15 cellular contexts compared by ENCODE assay signal in the genomic region with DNA sequence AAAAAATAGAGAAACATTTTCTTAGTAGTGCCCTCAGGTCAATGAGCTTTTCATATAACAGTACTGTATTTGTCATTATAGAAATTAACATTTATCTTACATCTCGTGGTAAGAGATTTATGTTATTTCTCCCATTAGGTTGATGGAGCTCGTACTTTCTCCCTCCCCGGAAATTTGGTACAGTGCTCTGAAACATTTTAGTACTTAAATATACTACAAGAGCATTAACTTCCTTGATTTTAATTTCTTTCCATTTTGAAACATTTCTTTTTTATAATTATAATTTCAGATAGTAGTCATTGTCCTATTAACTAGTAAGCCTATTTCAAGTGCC.
DNase-seq lines count a peak whose midpoint lies in the region; ATAC-seq, FAIRE-seq and TF ChIP-seq lines count a peak whose summit lies in the region.
"Had no signal": no experiment of that assay in that cellular context is flagged by ENCODE, and none has a peak within 500 bp of the region (broad histone marks: within the 10 kb centered on the region; RNA-seq: fewer than 3 reads in every experiment).

No MANE protein-coding gene starts in this region.

- BruUV-seq in HCT116 (replicated peaks; lab: Mats Ljungman, UMichigan): no TSS peak
- BruUV-seq in OCI-LY7 (replicated peaks; lab: Mats Ljungman, UMichigan): no TSS peak
- no TSS peak for BruUV-seq in GM12878 (replicated peaks; lab: Mats Ljungman, UMichigan)

- 33% methylated on average over 3 of the region's 3 CpGs for whole genome bisulfite sequencing in GM12878 (ENCODE audit: insufficient coverage, insufficient replicate concordance, low lambda C conversion rate, missing lambda C conversion rate)
- 79% methylated on average over 3 of the region's 3 CpGs for WGBS in smooth muscle cell (ENCODE audit: low lambda C conversion rate)

- RAD21 ChIA-PET in HCT116 (lab: Charles Lee; ENCODE audit: low non-redundant PET in 1 of 2, low total read pairs in 2 of 2, uncharacterized antibody in 2 of 2, unreplicated experiment in 2 of 2) (interaction anchor here (1.1 to 1.5 kb wide), 2 partner anchors 259 to 260 kb away, joined by 6 read pairs; no protein-coding TSS in a partner anchor), GM12878 (lab: Charles Lee; ENCODE audit: unreplicated experiment) (interaction anchor here (1.8 kb wide), 1 partner anchor 260 kb away, joined by 9 read pairs; no protein-coding TSS in a partner anchor)

- ATAC-seq in HCT116: no peak
- ATAC-seq in GM12878: no peak
- no peak for ATAC-seq in left ventricle myocardium superior
- ATAC-seq: HepG2, K562 had no signal

- H3F3A ChIP-seq in smooth muscle cell (ENCODE audit: low read depth): no peaks in the 10 kb centered on the region

- H3K27ac ChIP-seq in HCT116 (ENCODE audit: low read depth, low read length) (no peak overlapping the region), OCI-LY7 (ENCODE audit: low read depth, low read length, poor library complexity, severe bottlenecking) (no peak overlapping the region), GM12878 (ENCODE audit: control insufficient read depth, insufficient read depth) (no peak overlapping the region), smooth muscle cell (ENCODE audit: low read depth) (no peak overlapping the region)

- no peaks in the 10 kb centered on the region for H3K27me3 Mint-ChIP-seq in glutamatergic neuron (ENCODE audit: unreplicated experiment)

- in situ Hi-C loops in GM12878 (cut with MboI): no loop called here

- TF ChIP-seq EP300 in GM12878 (IDR thresholded peaks at IDR 0.05; ENCODE audit: borderline replicate concordance in 1 of 2, control insufficient read depth in 1 of 2, low read depth in 2 of 2, low read length in 2 of 2): no peak

- TF ChIP-seq RAD21 in HCT116 (IDR thresholded peaks at IDR 0.05; ENCODE audit: low read depth) (no peak), GM12878 (IDR thresholded peaks at IDR 0.05; ENCODE audit: insufficient read depth, low read depth, low read length) (no peak)

- POLR2A ChIA-PET in HCT116 (lab: Charles Lee) (interaction anchor here (1.2 to 1.3 kb wide), 3 partner anchors 248 to 255 kb away, joined by 3 read pairs; partner anchors contain the start of gene DKK1), OCI-LY7 (lab: Charles Lee) (interaction anchor here (0.7 to 1.4 kb wide), 3 partner anchors 12 to 76 kb away, joined by 3 to 4 read pairs (median 3); no protein-coding TSS in a partner anchor), GM12878 (lab: Charles Lee) (no interaction called here)

- DNase-seq in HCT116 (ENCODE audit: low read depth, low spot score) (no peak), OCI-LY7 (ENCODE audit: low spot score) (no peak), GM12878 (ENCODE audit: low read depth, low spot score) (no peak), smooth muscle cell (lab: John Stamatoyannopoulos, UW; ENCODE audit: unreplicated experiment) (no peak), BE2C (no peak), left ventricle myocardium superior (no peak), glutamatergic neuron (no peak)
- DNase-seq: C1 segment of cervical spinal cord, NCI-H1092, NCI-H1436, NCI-H187 treated with DMSO at 0.1 percent for 48 hours, Right ventricle myocardium superior had no signal

- FAIRE-seq in GM12878 (lab: Jason Lieb, UNC): peak; percentile 7
- FAIRE-seq: GM18507, HepG2, K562 had no signal

- H3K36me3 Mint-ChIP-seq in glutamatergic neuron (ENCODE audit: unreplicated experiment): no peaks in the 10 kb centered on the region

- H3K4me1 Mint-ChIP-seq in glutamatergic neuron (ENCODE audit: low read depth, unreplicated experiment): no peaks in the 10 kb centered on the region

- H4K20me1 ChIP-seq in HCT116 (ENCODE audit: insufficient read depth) (no peaks in the 10 kb centered on the region), OCI-LY7 (ENCODE audit: insufficient read depth, low read length) (no peaks in the 10 kb centered on the region), GM12878 (ENCODE audit: control insufficient read depth, insufficient read depth) (no peaks in the 10 kb centered on the region), smooth muscle cell (ENCODE audit: low read depth) (no peaks in the 10 kb centered on the region)

- H3K9me2 ChIP-seq in HCT116 (ENCODE audit: insufficient read depth) (no peaks in the 10 kb centered on the region), OCI-LY7 (ENCODE audit: insufficient read depth, low read length) (no peaks in the 10 kb centered on the region)

- H3K79me2 ChIP-seq in HCT116 (ENCODE audit: insufficient read depth, low read length) (no peaks in the 10 kb centered on the region), OCI-LY7 (ENCODE audit: insufficient read depth, low read depth, low read length) (no peaks in the 10 kb centered on the region), GM12878 (ENCODE audit: control insufficient read depth, insufficient read depth, low read length) (no peaks in the 10 kb centered on the region), smooth muscle cell (ENCODE audit: low read depth) (no peaks in the 10 kb centered on the region)

- H3K4me3 ChIP-seq in HCT116 (replicated peaks in 1 of 2; ENCODE audit: low read depth in 1 of 2, low read length in 2 of 2) (no peak overlapping the region), OCI-LY7 (ENCODE audit: low read depth, low read length, poor library complexity, severe bottlenecking) (no peak overlapping the region), GM12878 (no peak overlapping the region), smooth muscle cell (no peak overlapping the region), BE2C (ENCODE audit: low read depth, low read length) (no peak overlapping the region)
- H3K4me3 ChIP-seq: K562 had no signal

- H3K27ac Mint-ChIP-seq in glutamatergic neuron (ENCODE audit: unreplicated experiment): no peak overlapping the region

- H3K27me3 ChIP-seq in HCT116 (ENCODE audit: insufficient read depth, low read length) (no peaks in the 10 kb centered on the region), GM12878 (replicated peaks in 1 of 2; ENCODE audit: control insufficient read depth in 2 of 2, insufficient read depth in 2 of 2, low read length in 1 of 2) (no peaks in the 10 kb centered on the region), smooth muscle cell (ENCODE audit: low read depth) (no peaks in the 10 kb centered on the region), BE2C (no peaks in the 10 kb centered on the region)

- CTCF ChIA-PET in HCT116 (lab: Charles Lee) (interaction anchor here (0.8 to 4.3 kb wide), 11 partner anchors 10 to 260 kb away, joined by 3 to 60 read pairs (median 6); partner anchors contain the start of gene DKK1), OCI-LY7 (lab: Charles Lee; ENCODE audit: unreplicated experiment) (no interaction called here), GM12878 (lab: Yijun Ruan, JAX) (interaction anchor here (0.6 to 2.0 kb wide), 13 partner anchors 8 to 259 kb away, joined by 3 to 16 read pairs (median 3); no protein-coding TSS in a partner anchor)

- TF ChIP-seq POLR2A in HCT116 (IDR thresholded peaks at IDR 0.05; ENCODE audit: borderline replicate concordance, extremely low read depth, insufficient read depth, insufficient read length) (no peak), GM12878 (IDR thresholded peaks at IDR 0.05; ENCODE audit: low read depth, low read length) (no peak)

- H3K4me2 ChIP-seq in HCT116 (ENCODE audit: low read length): no peak overlapping the region
- no peak overlapping the region for H3K4me2 ChIP-seq in OCI-LY7 (ENCODE audit: low read length)
- no peak overlapping the region for H3K4me2 ChIP-seq in GM12878 (ENCODE audit: control insufficient read depth, insufficient read depth)
- H3K4me2 ChIP-seq in smooth muscle cell: no peak overlapping the region

- H3K4me3 Mint-ChIP-seq in glutamatergic neuron (ENCODE audit: unreplicated experiment): no peak overlapping the region

- H3K9me3 Mint-ChIP-seq in glutamatergic neuron (ENCODE audit: unreplicated experiment): no peaks in the 10 kb centered on the region

- no peaks in the 10 kb centered on the region for H3K9me3 ChIP-seq in HCT116 (ENCODE audit: control insufficient read depth in 1 of 2, insufficient read depth in 1 of 2, low read depth in 1 of 2, low read length in 2 of 2)
- no peaks in the 10 kb centered on the region for H3K9me3 ChIP-seq in OCI-LY7 (ENCODE audit: low read length)
- no peaks in the 10 kb centered on the region for H3K9me3 ChIP-seq in GM12878 (replicated peaks; ENCODE audit: control insufficient read depth, insufficient read depth, low read length)
- H3K9me3 ChIP-seq in smooth muscle cell (replicated peaks; ENCODE audit: low read depth): no peaks in the 10 kb centered on the region
- H3K9me3 ChIP-seq in BE2C: no peaks in the 10 kb centered on the region

- TF ChIP-seq CTCF in HCT116 (IDR thresholded peaks at IDR 0.05 in 2 of 3, conservative IDR thresholded peaks at IDR 0.05 in 1 of 3; ENCODE audit: borderline replicate concordance in 1 of 3, insufficient read depth in 1 of 3, low read depth in 2 of 3, low read length in 2 of 3) (no peak), OCI-LY7 (conservative IDR thresholded peaks at IDR 0.05; ENCODE audit: low read length) (0 out of 2 replicates have a peak, but pooled peaks have one; percentile 13), GM12878 (IDR thresholded peaks at IDR 0.05 in 2 of 3, conservative IDR thresholded peaks at IDR 0.05 in 1 of 3; ENCODE audit: control insufficient read depth in 2 of 3, extremely low read depth in 1 of 3, insufficient read depth in 1 of 3, low read depth in 3 of 3, low read length in 3 of 3) (no peak), smooth muscle cell (IDR thresholded peaks at IDR 0.05; ENCODE audit: borderline replicate concordance, insufficient read depth, poor library complexity, severe bottlenecking) (no peak), BE2C (IDR thresholded peaks at IDR 0.05; ENCODE audit: low read depth, low read length) (no peak), glutamatergic neuron (IDR thresholded peaks at IDR 0.05; ENCODE audit: partially characterized antibody, unreplicated experiment) (no peak)

- H3K4me1 ChIP-seq in HCT116 (ENCODE audit: control insufficient read depth in 1 of 2, insufficient read depth in 2 of 2, low read length in 2 of 2): peaks cover 3 to 5% of the 10 kb centered on the region in 2 experiments; a peak in 3 of 4 replicates
- no peaks in the 10 kb centered on the region for H3K4me1 ChIP-seq in OCI-LY7 (ENCODE audit: insufficient read depth, low read length, poor library complexity, severe bottlenecking)
- no peaks in the 10 kb centered on the region for H3K4me1 ChIP-seq in GM12878 (ENCODE audit: control insufficient read depth, insufficient read depth, low read length)
- no peaks in the 10 kb centered on the region for H3K4me1 ChIP-seq in smooth muscle cell (ENCODE audit: low read depth)
- no peaks in the 10 kb centered on the region for H3K4me1 ChIP-seq in BE2C

- intact Hi-C loops in HCT116 (cut with micrococcal nuclease) (loop anchor here (1.0 kb wide), 2 partner anchors 76 to 259 kb away; no protein-coding TSS in a partner anchor), OCI-LY7 (cut with micrococcal nuclease; ENCODE audit: unreplicated experiment) (loop anchor here (5.0 kb wide), 1 partner anchor 260 kb away; no protein-coding TSS in a partner anchor), GM12878 (cut with micrococcal nuclease; ENCODE audit: unreplicated experiment) (loop anchor here (2.0 kb wide), 1 partner anchor 258 kb away; no protein-coding TSS in a partner anchor), left ventricle myocardium superior (cut with micrococcal nuclease) (no loop called here)

- SMC1A ChIA-PET in GM12878 (lab: Charles Lee; ENCODE audit: uncharacterized antibody, unreplicated experiment): interaction anchor here (1.0 to 1.6 kb wide), 3 partner anchors 15 to 260 kb away, joined by 3 to 7 read pairs (median 3); no protein-coding TSS in a partner anchor

- H2AFZ ChIP-seq in HCT116 (ENCODE audit: low read depth, low read length, poor library complexity, severe bottlenecking) (peak overlapping the region; percentile 89), OCI-LY7 (ENCODE audit: low read length) (no peak overlapping the region), GM12878 (ENCODE audit: control insufficient read depth, low read depth, low read length) (no peak overlapping the region), smooth muscle cell (ENCODE audit: low read depth) (peak overlapping the region; percentile 64)

- no peaks in the 10 kb centered on the region for H3K36me3 ChIP-seq in HCT116 (ENCODE audit: control insufficient read depth in 1 of 2, insufficient read depth in 2 of 2, low read length in 2 of 2)
- no peaks in the 10 kb centered on the region for H3K36me3 ChIP-seq in OCI-LY7 (ENCODE audit: insufficient read depth, low read length)
- H3K36me3 ChIP-seq in GM12878 (ENCODE audit: control insufficient read depth in 2 of 2, insufficient read depth in 2 of 2, low read length in 1 of 2): no peaks in the 10 kb centered on the region
- H3K36me3 ChIP-seq in smooth muscle cell (ENCODE audit: low read depth): no peaks in the 10 kb centered on the region
- H3K36me3 ChIP-seq in BE2C: no peaks in the 10 kb centered on the region

- no peak overlapping the region for H3K9ac ChIP-seq in HCT116 (ENCODE audit: low read length)
- H3K9ac ChIP-seq in GM12878 (ENCODE audit: control insufficient read depth, insufficient read depth, low read length): no peak overlapping the region
- no peak overlapping the region for H3K9ac ChIP-seq in smooth muscle cell (ENCODE audit: low read depth)

Comparison
In these comparisons a context has a peak if more than half of its experiments do, and no peak if none do; other contexts are left out.
1. H2AFZ ChIP-seq: peak in HCT116 (single experiment) and smooth muscle cell (single experiment); none in OCI-LY7 (single experiment) and GM12878 (single experiment).